In the genomic region with DNA sequence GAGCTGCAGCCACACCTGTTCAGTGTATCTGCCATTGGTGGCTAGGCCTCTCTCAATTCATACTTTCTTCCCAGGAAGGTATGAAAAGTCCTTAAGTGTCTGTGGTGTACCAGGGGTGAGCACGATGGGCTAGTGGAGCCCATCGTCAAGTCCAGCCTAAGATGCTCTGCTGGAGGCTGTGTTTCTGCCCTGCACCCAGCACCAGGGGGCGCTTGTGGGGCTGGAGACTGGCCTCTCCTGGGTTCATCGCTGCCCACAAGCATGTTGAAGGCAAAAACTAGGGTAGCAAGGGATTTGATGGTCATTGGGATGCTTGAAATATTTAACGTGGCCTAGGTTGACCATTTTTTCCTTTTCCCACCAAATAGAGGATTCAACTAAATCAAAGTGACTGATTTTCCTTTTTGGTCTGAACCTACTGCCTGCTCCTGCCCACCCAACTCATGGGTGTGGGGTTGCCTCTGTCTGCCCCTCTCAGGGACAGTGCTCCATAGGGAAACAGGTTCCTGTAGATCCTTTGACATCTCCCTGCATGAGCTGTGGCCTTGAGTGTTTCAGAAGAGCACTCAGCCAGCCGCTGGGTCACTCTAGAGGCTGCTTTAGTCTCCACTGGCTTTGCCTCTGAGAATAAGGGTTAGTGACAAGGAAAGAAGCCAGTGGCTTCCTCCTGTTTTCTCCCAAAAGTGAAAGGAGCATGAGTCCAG, we compare ENCODE assay signal across 10 cellular contexts. TPM values are rescaled to one million over a fixed set of nuclear protein-coding genes. Genes with fewer than 3 reads are reported as not detected.
DNase-seq lines count a peak whose midpoint lies in the region; ATAC-seq and TF ChIP-seq lines count a peak whose summit lies in the region.
"Had no signal": no experiment of that assay in that cellular context is flagged by ENCODE, and none has a peak within 500 bp of the region (broad histone marks: within the 10 kb centered on the region; RNA-seq: fewer than 3 reads in every experiment).

No MANE protein-coding gene starts in this region.

- WGBS in liver = 69% methylated on average over 6 of the region's 6 CpGs

- H3K9me3 ChIP-seq in DND-41 (ENCODE audit: insufficient read depth, low read length, severe bottlenecking) (no peaks in the 10 kb centered on the region), liver (ENCODE audit: control insufficient read depth in 4 of 4, low read length in 3 of 4) (no peaks in the 10 kb centered on the region)

- H3K4me1 ChIP-seq in DND-41 (ENCODE audit: insufficient read depth, low read length) (peaks cover 9% of the 10 kb centered on the region), liver (ENCODE audit: control insufficient read depth in 4 of 4, insufficient read depth in 4 of 4, low read length in 3 of 4) (no peaks in the 10 kb centered on the region)

- H3K36me3 Mint-ChIP-seq in activated CD4-positive, alpha-beta memory T cell treated with anti-CD3 and anti-CD28 coated beads, Interleukin-2, amount 10 ng/mL, durations not matched to agents 7 days and 5 days (ENCODE audit: low read depth) = no peaks in the 10 kb centered on the region
- H3K36me3 Mint-ChIP-seq: memory B cell had no signal

- CTCF ChIA-PET in HEK293T (lab: Yijun Ruan, JAX) = interaction anchor here (1.3 kb wide), 1 partner anchor 82 kb away, joined by 3 read pairs; no protein-coding TSS in a partner anchor
- CTCF ChIA-PET in activated CD4-positive, alpha-beta memory T cell treated with anti-CD3 and anti-CD28 coated beads, Interleukin-2, amount 10 ng/mL, durations not matched to agents 7 days and 5 days (lab: Charles Lee) = interaction anchor here (1.6 kb wide), 1 partner anchor 33 kb away, joined by 3 read pairs; no protein-coding TSS in a partner anchor

- no peak for ATAC-seq in DND-41 (ENCODE audit: insufficient read depth, low read depth)
- ATAC-seq in HG03045 (IDR thresholded peaks at IDR 0.05; ENCODE audit: unreplicated experiment) = no peak

- in situ Hi-C loops in G401 (cut with HindIII; ENCODE audit: low sequenced_read_pairs) = no loop called here

- peaks cover 9% of the 10 kb centered on the region for H3K4me1 Mint-ChIP-seq in activated CD4-positive, alpha-beta memory T cell treated with anti-CD3 and anti-CD28 coated beads, Interleukin-2, amount 10 ng/mL, durations not matched to agents 7 days and 5 days

- H3K27ac ChIP-seq in DND-41 (ENCODE audit: low read length) = no peak overlapping the region
- H3K27ac ChIP-seq in liver (ENCODE audit: low read depth in 1 of 2, low read length in 2 of 2) = no peak overlapping the region

- H3K79me2 ChIP-seq in DND-41 (ENCODE audit: insufficient read depth, low read length) = no peaks in the 10 kb centered on the region

- no peak overlapping the region for H3K4me3 Mint-ChIP-seq in activated CD4-positive, alpha-beta memory T cell treated with anti-CD3 and anti-CD28 coated beads, Interleukin-2, amount 10 ng/mL, durations not matched to agents 7 days and 5 days
- H3K4me3 Mint-ChIP-seq: memory B cell had no signal

- H3K9ac ChIP-seq in DND-41 (ENCODE audit: low read depth, low read length) (no peak overlapping the region), liver (ENCODE audit: low read depth in 1 of 2, low read length in 2 of 2) (no peak overlapping the region)

- no peaks in the 10 kb centered on the region for H4K20me1 ChIP-seq in DND-41 (ENCODE audit: insufficient read depth, low read length)

- no peak overlapping the region for H3K4me2 ChIP-seq in DND-41 (ENCODE audit: insufficient read depth, low read length)

- H3K36me3 ChIP-seq in DND-41 (ENCODE audit: insufficient read depth, low read length) = no peaks in the 10 kb centered on the region
- no peaks in the 10 kb centered on the region for H3K36me3 ChIP-seq in liver (ENCODE audit: control insufficient read depth in 4 of 4, insufficient read depth in 3 of 4, low read depth in 1 of 4, low read length in 3 of 4)

- H3K27ac Mint-ChIP-seq in activated CD4-positive, alpha-beta memory T cell treated with anti-CD3 and anti-CD28 coated beads, Interleukin-2, amount 10 ng/mL, durations not matched to agents 7 days and 5 days = no peak overlapping the region
- H3K27ac Mint-ChIP-seq: memory B cell had no signal

- peak in 1 of 2 donors; percentile 50 for TF ChIP-seq RAD21 in liver (IDR thresholded peaks at IDR 0.05)

- POLR2A ChIA-PET in HEK293T (lab: Yijun Ruan, JAX) = no interaction called here
- POLR2A ChIA-PET in activated CD4-positive, alpha-beta memory T cell treated with anti-CD3 and anti-CD28 coated beads, Interleukin-2, amount 10 ng/mL, durations not matched to agents 7 days and 5 days (lab: Charles Lee) = no interaction called here

- H3K9me3 Mint-ChIP-seq in activated CD4-positive, alpha-beta memory T cell treated with anti-CD3 and anti-CD28 coated beads, Interleukin-2, amount 10 ng/mL, durations not matched to agents 7 days and 5 days = no peaks in the 10 kb centered on the region
- H3K9me3 Mint-ChIP-seq: memory B cell had no signal

- no peaks in the 10 kb centered on the region for H3K27me3 Mint-ChIP-seq in activated CD4-positive, alpha-beta memory T cell treated with anti-CD3 and anti-CD28 coated beads, Interleukin-2, amount 10 ng/mL, durations not matched to agents 7 days and 5 days

- TF ChIP-seq CTCF in DND-41 (IDR thresholded peaks at IDR 0.05; ENCODE audit: borderline replicate concordance, extremely low read depth, low read length, poor library complexity, severe bottlenecking) (peak; percentile 44), liver (IDR thresholded peaks at IDR 0.05; ENCODE audit: low read depth, low read length, missing input control) (peak; percentile 23)

- no peak overlapping the region for H2AFZ ChIP-seq in DND-41 (ENCODE audit: low read depth, low read length)

- DNase-seq in DND-41 = no peak
- peak; percentile 79 for DNase-seq in HEK293T (ENCODE audit: extremely low spot score)
- peak; percentile 26 for DNase-seq in activated CD4-positive, alpha-beta memory T cell treated with anti-CD3 and anti-CD28 coated beads, Interleukin-2, amount 10 ng/mL, durations not matched to agents 7 days and 5 days
- DNase-seq in NCI-H187 treated with DMSO at 0.1 percent for 48 hours (lab: John Stamatoyannopoulos, UW) = no peak
- DNase-seq in G401 (ENCODE audit: low spot score) = no peak
- DNase-seq in islet precursor cell = no peak
- DNase-seq: T-helper 9 cell had no signal

- H3K4me3 ChIP-seq in DND-41 (ENCODE audit: low read depth in 1 of 2, low read length in 2 of 2) (no peak overlapping the region), liver (ENCODE audit: low read depth in 1 of 3, low read length in 3 of 3) (no peak overlapping the region)

- H3K27me3 ChIP-seq in DND-41 (ENCODE audit: insufficient read depth, low read length, poor library complexity) (no peaks in the 10 kb centered on the region), liver (ENCODE audit: control insufficient read depth in 4 of 4, insufficient read depth in 4 of 4, low read length in 3 of 4) (no peaks in the 10 kb centered on the region)

TF ChIP-seq in HEK293T, 16 proteins besides CTCF, POLR2A, EP300 and RAD21:
- TF ChIP-seq L3MBTL2 (conservative IDR thresholded peaks at IDR 0.05) (no peak), FOXM1 (IDR thresholded peaks at IDR 0.05; ENCODE audit: borderline replicate concordance) (no peak), ARNT (IDR thresholded peaks at IDR 0.05) (0 out of 2 replicates have a peak, but pooled peaks have one; percentile 3), SP1 (IDR thresholded peaks at IDR 0.05) (no peak), LEF1 (IDR thresholded peaks at IDR 0.05; ENCODE audit: borderline replicate concordance) (no peak), ZNF384 (IDR thresholded peaks at IDR 0.05) (no peak)

TF ChIP-seq in liver, 16 proteins besides CTCF, POLR2A, EP300 and RAD21:
- no peak for TF ChIP-seq FOXA2 (IDR thresholded peaks at IDR 0.05)

RNA-seq across cellular contexts. Expression of a gene that starts 59.0 kb away (rescaled TPM):
- 100 to 1,000 TPM; 110 TPM for total RNA-seq in activated CD4-positive, alpha-beta memory T cell treated with anti-CD3 and anti-CD28 coated beads, Interleukin-2, amount 10 ng/mL, durations not matched to agents 7 days and 5 days
- total RNA-seq in liver = 10 to 100 TPM; 20.2 to 57.4 TPM
- polyA plus RNA-seq in liver = 10 to 100 TPM; 21.2 to 21.3 TPM
- 246 and 284 TPM in 2 replicates for total RNA-seq in G401 (2014; rRNA removed; shearing (Covaris generic))

RNA-seq across cellular contexts. Expression of a gene that starts 59.2 kb away (rescaled TPM):
- 1 to 10 TPM; 7.4 to 8.6 TPM for total RNA-seq in activated CD4-positive, alpha-beta memory T cell treated with anti-CD3 and anti-CD28 coated beads, Interleukin-2, amount 10 ng/mL, durations not matched to agents 7 days and 5 days
- total RNA-seq in liver = 1 to 10 TPM; 4.2 to 7.4 TPM
- polyA plus RNA-seq in liver = 1 to 10 TPM in 1 of 2 donors, under 1 TPM in 1; 0.95 to 1.6 TPM
- 3.6 and 3.8 TPM in 2 replicates for total RNA-seq in G401 (2014; rRNA removed; shearing (Covaris generic))

Comparison
In these comparisons a context has a peak if more than half of its experiments do, and no peak if none do; other contexts are left out.
1. DNase-seq: peak in HEK293T (single experiment) and activated CD4-positive, alpha-beta memory T cell treated with anti-CD3 and anti-CD28 coated beads, Interleukin-2, amount 10 ng/mL, durations not matched to agents 7 days and 5 days (single experiment); none in DND-41 (single experiment), NCI-H187 treated with DMSO at 0.1 percent for 48 hours (single experiment), G401 (single experiment) and islet precursor cell (single experiment).